In genomic region chr9:137575382-137575724, GRCh38 we compare ENCODE assay signal across 14 cellular contexts. TPM values are rescaled to one million over a fixed set of nuclear protein-coding genes. Genes with fewer than 3 reads are reported as not detected.
A peak's percentile ranks its signal among the peaks of the same experiment; 100 is the strongest.
DNase-seq lines count a peak whose midpoint lies in the region; ATAC-seq and TF ChIP-seq lines count a peak whose summit lies in the region.
"Had no signal": no experiment of that assay in that cellular context is flagged by ENCODE, and none has a peak within 500 bp of the region (broad histone marks: within the 10 kb centered on the region; RNA-seq: fewer than 3 reads in every experiment).

No MANE protein-coding gene starts in this region.

- H3K27me3 ChIP-seq in NT2/D1 (ENCODE audit: insufficient read depth, insufficient read length) (no peaks in the 10 kb centered on the region), smooth muscle cell (ENCODE audit: low read depth) (no peaks in the 10 kb centered on the region)
- no peaks in the 10 kb centered on the region for H3K27me3 ChIP-seq in effector memory CD4-positive, alpha-beta T cell (replicated peaks; ENCODE audit: control insufficient read depth, insufficient read depth, low read length, poor library complexity, severe bottlenecking)
- H3K27me3 ChIP-seq: gastrocnemius medialis, pancreas had no signal

- H3K4me3 ChIP-seq in NT2/D1 (ENCODE audit: insufficient read length, low read depth) = no peak overlapping the region
- H3K4me3 ChIP-seq in smooth muscle cell = no peak overlapping the region
- no peak overlapping the region for H3K4me3 ChIP-seq in effector memory CD4-positive, alpha-beta T cell (ENCODE audit: insufficient read depth, low read depth, low read length, poor library complexity, severe bottlenecking)
- H3K4me3 ChIP-seq: gastrocnemius medialis, pancreas had no signal

- H3F3A ChIP-seq in smooth muscle cell (ENCODE audit: low read depth) = no peaks in the 10 kb centered on the region

- H3K4me1 Mint-ChIP-seq in activated T-cell treated with anti-CD3 and anti-CD28 coated beads, Interleukin-2, amount 50 U/mL, for 72 hours (ENCODE audit: low read depth) = peaks cover 51% of the 10 kb centered on the region
- H3K4me1 Mint-ChIP-seq in brain = peaks cover 46% of the 10 kb centered on the region
- peaks cover 34% of the 10 kb centered on the region for H3K4me1 Mint-ChIP-seq in activated CD4-positive, alpha-beta T cell treated with anti-CD3 and anti-CD28 coated beads, Interleukin-2, amount 10 ng/mL, durations not matched to agents 24 days and 14 days

- TF ChIP-seq CTCF in brain (conservative IDR thresholded peaks at IDR 0.05) (no peak), smooth muscle cell (IDR thresholded peaks at IDR 0.05; ENCODE audit: borderline replicate concordance, insufficient read depth, poor library complexity, severe bottlenecking) (no peak)

- no peak overlapping the region for H3K27ac ChIP-seq in smooth muscle cell (ENCODE audit: low read depth)
- H3K27ac ChIP-seq in effector memory CD4-positive, alpha-beta T cell (ENCODE audit: insufficient read depth, low read length, poor library complexity, severe bottlenecking) = no peak overlapping the region
- H3K27ac ChIP-seq: pancreas had no signal

- intact Hi-C loops in activated CD4-positive, alpha-beta T cell treated with anti-CD3 and anti-CD28 coated beads, Interleukin-2, amount 10 ng/mL, durations not matched to agents 24 days and 14 days (cut with micrococcal nuclease) = no loop called here

- peak overlapping the region; percentile 7 to 42 for H3K4me3 Mint-ChIP-seq in activated T-cell treated with anti-CD3 and anti-CD28 coated beads, Interleukin-2, amount 50 U/mL, for 72 hours
- H3K4me3 Mint-ChIP-seq in brain = peak overlapping the region in 3 of 5 experiments; percentile 45 to 91 (median 59)
- no peak overlapping the region for H3K4me3 Mint-ChIP-seq in activated CD4-positive, alpha-beta T cell treated with anti-CD3 and anti-CD28 coated beads, Interleukin-2, amount 10 ng/mL, durations not matched to agents 24 days and 14 days

- no peak for ATAC-seq in activated T-cell treated with anti-CD3 and anti-CD28 coated beads, Interleukin-2, amount 50 U/mL, for 72 hours (replicated peaks in 1 of 2)
- ATAC-seq: gastrocnemius medialis, pancreas had no signal

- H3K79me2 ChIP-seq in smooth muscle cell (ENCODE audit: low read depth) = peaks cover 32% of the 10 kb centered on the region

- no peaks in the 10 kb centered on the region for H3K9me3 ChIP-seq in NT2/D1 (ENCODE audit: insufficient read depth, low read length)
- H3K9me3 ChIP-seq in smooth muscle cell (replicated peaks; ENCODE audit: low read depth) = no peaks in the 10 kb centered on the region
- H3K9me3 ChIP-seq in effector memory CD4-positive, alpha-beta T cell (ENCODE audit: control insufficient read depth, low read length) = no peaks in the 10 kb centered on the region
- H3K9me3 ChIP-seq: gastrocnemius medialis, pancreas had no signal

- H4K20me1 ChIP-seq in smooth muscle cell (ENCODE audit: low read depth) = peaks cover 12% of the 10 kb centered on the region

- peak overlapping the region; percentile 36 for H3K27ac Mint-ChIP-seq in activated T-cell treated with anti-CD3 and anti-CD28 coated beads, Interleukin-2, amount 50 U/mL, for 72 hours
- H3K27ac Mint-ChIP-seq in brain = peak overlapping the region in 2 of 5 experiments; percentile 11 to 79
- no peak overlapping the region for H3K27ac Mint-ChIP-seq in activated CD4-positive, alpha-beta T cell treated with anti-CD3 and anti-CD28 coated beads, Interleukin-2, amount 10 ng/mL, durations not matched to agents 24 days and 14 days

- H3K27me3 Mint-ChIP-seq in activated T-cell treated with anti-CD3 and anti-CD28 coated beads, Interleukin-2, amount 50 U/mL, for 72 hours (ENCODE audit: low read depth) = no peaks in the 10 kb centered on the region
- H3K27me3 Mint-ChIP-seq in brain = peaks cover 4% of the 10 kb centered on the region
- H3K27me3 Mint-ChIP-seq in activated CD4-positive, alpha-beta T cell treated with anti-CD3 and anti-CD28 coated beads, Interleukin-2, amount 10 ng/mL, durations not matched to agents 24 days and 14 days = no peaks in the 10 kb centered on the region

- H3K9ac ChIP-seq in NT2/D1 (ENCODE audit: insufficient read length, low read depth) = peak overlapping the region; percentile 9
- H3K9ac ChIP-seq in smooth muscle cell (ENCODE audit: low read depth) = no peak overlapping the region

- H3K36me3 Mint-ChIP-seq in activated T-cell treated with anti-CD3 and anti-CD28 coated beads, Interleukin-2, amount 50 U/mL, for 72 hours (ENCODE audit: insufficient read depth in 2 of 2) = peaks cover 3 to 14% of the 10 kb centered on the region in 2 donors
- peaks cover 46% of the 10 kb centered on the region for H3K36me3 Mint-ChIP-seq in brain
- H3K36me3 Mint-ChIP-seq in activated CD4-positive, alpha-beta T cell treated with anti-CD3 and anti-CD28 coated beads, Interleukin-2, amount 10 ng/mL, durations not matched to agents 24 days and 14 days (ENCODE audit: low read depth) = peaks cover 40% of the 10 kb centered on the region

- H3K9me3 Mint-ChIP-seq in activated T-cell treated with anti-CD3 and anti-CD28 coated beads, Interleukin-2, amount 50 U/mL, for 72 hours = no peaks in the 10 kb centered on the region
- no peaks in the 10 kb centered on the region for H3K9me3 Mint-ChIP-seq in brain
- H3K9me3 Mint-ChIP-seq in activated CD4-positive, alpha-beta T cell treated with anti-CD3 and anti-CD28 coated beads, Interleukin-2, amount 10 ng/mL, durations not matched to agents 24 days and 14 days = no peaks in the 10 kb centered on the region

- WGBS in smooth muscle cell (ENCODE audit: low lambda C conversion rate) = 84% methylated on average over 9 of the region's 9 CpGs

- peak in 1 of 2 donors; percentile 24 for DNase-seq in activated T-cell treated with anti-CD3 and anti-CD28 coated beads, Interleukin-2, amount 50 U/mL, for 72 hours
- DNase-seq in activated T-cell treated with anti-CD3 and anti-CD28 coated beads, Interleukin-2, amount 50 U/mL, for 48 hours = no peak
- DNase-seq in NT2/D1 (ENCODE audit: low read depth, low spot score) (no peak), putamen (ENCODE audit: low spot score) (peak; percentile 41), smooth muscle cell (lab: John Stamatoyannopoulos, UW; ENCODE audit: unreplicated experiment) (no peak)
- no peak for DNase-seq in effector memory CD4-positive, alpha-beta T cell
- no peak for DNase-seq in activated CD4-positive, alpha-beta T cell treated with anti-CD3 and anti-CD28 coated beads, Interleukin-2, amount 10 ng/mL, durations not matched to agents 24 days and 14 days
- DNase-seq: activated T-cell treated with anti-CD3 and anti-CD28 coated beads for 4 hours; gastrocnemius medialis; NCI-H1417 treated with DMSO at 0.1 percent for 48 hours; stimulated activated CD4-positive, alpha-beta T cell treated with anti-CD3 and anti-CD28 coated beads, Interleukin-4, amount 100 ng/mL, for 24 hours had no signal

- H3K4me1 ChIP-seq in NT2/D1 (ENCODE audit: insufficient read depth, insufficient read length) (peaks cover 6% of the 10 kb centered on the region), smooth muscle cell (ENCODE audit: low read depth) (peaks cover 11% of the 10 kb centered on the region)
- peaks cover 17% of the 10 kb centered on the region for H3K4me1 ChIP-seq in effector memory CD4-positive, alpha-beta T cell (ENCODE audit: control insufficient read depth, insufficient read depth, low read length, poor library complexity, severe bottlenecking)

- peaks cover 66% of the 10 kb centered on the region for H3K36me3 ChIP-seq in NT2/D1 (ENCODE audit: insufficient read depth, insufficient read length, low read length)
- H3K36me3 ChIP-seq in smooth muscle cell (ENCODE audit: low read depth) = peaks cover 3% of the 10 kb centered on the region
- H3K36me3 ChIP-seq in effector memory CD4-positive, alpha-beta T cell (ENCODE audit: control insufficient read depth, insufficient read depth, low read length) = peaks cover 29% of the 10 kb centered on the region

- no peak overlapping the region for H3K4me2 ChIP-seq in smooth muscle cell

- H2AFZ ChIP-seq in smooth muscle cell (ENCODE audit: low read depth) = no peak overlapping the region

RNA-seq across cellular contexts. Expression of gene DPH7, which starts 3.4 kb away (rescaled TPM):
- total RNA-seq in activated T-cell treated with anti-CD3 and anti-CD28 coated beads, Interleukin-2, amount 50 U/mL, for 72 hours = 10 to 100 TPM; 32.8 to 41.9 TPM
- polyA plus RNA-seq in brain (ENCODE audit: insufficient read depth, low read depth, low replicate concordance) (19.4 TPM), smooth muscle cell (21.8 and 29.0 TPM in 2 replicates)
- total RNA-seq in smooth muscle cell = 14.1 and 18.2 TPM in 2 replicates
- 51.7 and 51.9 TPM in 2 replicates for total RNA-seq in activated CD4-positive, alpha-beta T cell treated with anti-CD3 and anti-CD28 coated beads, Interleukin-2, amount 10 ng/mL, durations not matched to agents 24 days and 14 days

RNA-seq across cellular contexts. Expression of gene ZMYND19, which starts 15.0 kb away (rescaled TPM):
- total RNA-seq in activated T-cell treated with anti-CD3 and anti-CD28 coated beads, Interleukin-2, amount 50 U/mL, for 72 hours = 10 to 100 TPM; 27.4 to 34.5 TPM
- polyA plus RNA-seq in brain (ENCODE audit: insufficient read depth, low read depth, low replicate concordance) (41.3 TPM), smooth muscle cell (37.8 and 41.8 TPM in 2 replicates)
- 13.5 and 16.6 TPM in 2 replicates for total RNA-seq in smooth muscle cell
- total RNA-seq in activated CD4-positive, alpha-beta T cell treated with anti-CD3 and anti-CD28 coated beads, Interleukin-2, amount 10 ng/mL, durations not matched to agents 24 days and 14 days = 86.4 and 92.4 TPM in 2 replicates

RNA-seq across cellular contexts. Expression of gene MRPL41, which starts 23.7 kb away (rescaled TPM):
- total RNA-seq in activated T-cell treated with anti-CD3 and anti-CD28 coated beads, Interleukin-2, amount 50 U/mL, for 72 hours = 10 to 100 TPM; 26.6 to 28.4 TPM
- polyA plus RNA-seq in brain (ENCODE audit: insufficient read depth, low read depth, low replicate concordance) (87.2 TPM), smooth muscle cell (83.2 and 85.7 TPM in 2 replicates)
- 33.5 and 42.9 TPM in 2 replicates for total RNA-seq in smooth muscle cell
- 52.8 and 53.9 TPM in 2 replicates for total RNA-seq in activated CD4-positive, alpha-beta T cell treated with anti-CD3 and anti-CD28 coated beads, Interleukin-2, amount 10 ng/mL, durations not matched to agents 24 days and 14 days

RNA-seq across cellular contexts. Expression of gene PNPLA7, which starts 25.2 kb away (rescaled TPM):
- 1 to 10 TPM; 6.8 to 8.2 TPM for total RNA-seq in activated T-cell treated with anti-CD3 and anti-CD28 coated beads, Interleukin-2, amount 50 U/mL, for 72 hours
- polyA plus RNA-seq in brain (ENCODE audit: insufficient read depth, low read depth, low replicate concordance) (4.3 TPM), smooth muscle cell (0.46 and 1.1 TPM in 2 replicates)
- total RNA-seq in smooth muscle cell = 0.67 TPM in 1 of 2 replicates, not detected in the other
- 1.2 and 1.7 TPM in 2 replicates for total RNA-seq in activated CD4-positive, alpha-beta T cell treated with anti-CD3 and anti-CD28 coated beads, Interleukin-2, amount 10 ng/mL, durations not matched to agents 24 days and 14 days
- total RNA-seq: G401 had no signal

RNA-seq across cellular contexts. Expression of gene ARRDC1, which starts 30.1 kb away (rescaled TPM):
- total RNA-seq in activated T-cell treated with anti-CD3 and anti-CD28 coated beads, Interleukin-2, amount 50 U/mL, for 72 hours = 10 to 100 TPM; 45.3 to 47.2 TPM
- 43.8 TPM for polyA plus RNA-seq in brain (ENCODE audit: insufficient read depth, low read depth, low replicate concordance)
- 10.0 and 18.7 TPM in 2 replicates for total RNA-seq in smooth muscle cell
- polyA plus RNA-seq in smooth muscle cell = 16.7 and 36.3 TPM in 2 replicates
- total RNA-seq in activated CD4-positive, alpha-beta T cell treated with anti-CD3 and anti-CD28 coated beads, Interleukin-2, amount 10 ng/mL, durations not matched to agents 24 days and 14 days = 63.7 and 68.4 TPM in 2 replicates
